In the genomic region with DNA sequence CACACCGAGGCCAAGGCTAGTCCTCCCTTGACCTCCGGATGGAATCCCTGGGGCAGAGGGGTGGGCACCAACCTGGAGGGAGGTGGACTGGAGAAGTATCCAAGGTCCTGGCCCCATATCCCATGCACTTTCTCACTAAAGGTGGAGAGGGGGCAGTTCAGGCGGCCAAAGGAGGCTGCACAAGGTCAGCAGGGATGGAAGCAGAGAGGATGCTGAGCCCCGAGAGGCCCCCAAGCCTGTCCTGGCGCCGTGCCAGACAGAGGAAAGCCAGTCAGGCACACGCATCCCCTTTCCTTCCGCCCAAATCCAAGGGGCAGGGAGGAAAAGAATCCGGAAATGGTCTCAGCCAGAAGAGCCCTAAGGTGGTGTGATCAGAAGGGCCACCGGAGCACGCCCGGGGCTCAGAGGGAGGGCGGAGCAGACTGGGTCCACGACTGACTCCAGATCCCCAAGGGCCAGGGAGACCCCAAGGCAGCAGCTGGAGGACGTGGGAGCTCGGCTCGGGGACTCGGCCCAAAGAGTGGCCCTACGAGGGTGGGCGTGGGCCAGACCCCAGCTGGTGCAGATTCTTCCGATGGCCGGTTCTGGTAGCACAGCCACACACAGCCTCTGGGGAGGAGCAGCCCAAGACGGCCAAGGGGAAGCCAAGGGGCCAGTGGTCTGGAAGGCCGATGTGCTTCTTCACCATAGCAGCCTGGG, we compare ENCODE assay signal across 1 cellular context.
TF ChIP-seq lines count a peak whose summit lies in the region.

No MANE protein-coding gene starts in this region.

TF ChIP-seq in endothelial cell of umbilical vein, 7 proteins besides CTCF, POLR2A, EP300 and RAD21 (continued from another document):
- TF ChIP-seq MYC (IDR thresholded peaks at IDR 0.05; ENCODE audit: low read depth, low read length) = no peak
